9 cellular contexts compared by ENCODE assay signal in genomic region chr4:107519057-107519456, GRCh38.
DNase-seq lines count a peak whose midpoint lies in the region; ATAC-seq and TF ChIP-seq lines count a peak whose summit lies in the region.
"Had no signal": no experiment of that assay in that cellular context is flagged by ENCODE, and none has a peak within 500 bp of the region (broad histone marks: within the 10 kb centered on the region; RNA-seq: fewer than 3 reads in every experiment).

No MANE protein-coding gene starts in this region.

- intact Hi-C loops in Right ventricle myocardium inferior (cut with DNase I) = no loop called here

- H3K27me3 ChIP-seq in cardiac muscle cell = no peaks in the 10 kb centered on the region
- no peaks in the 10 kb centered on the region for H3K27me3 ChIP-seq in RWPE2 (ENCODE audit: insufficient read depth, poor library complexity, severe bottlenecking)

- no peak for ATAC-seq in Right ventricle myocardium inferior
- ATAC-seq in RWPE2 (ENCODE audit: low read depth) = 0 out of 3 replicates have a peak, but pooled peaks have one; percentile 33

- peak; percentile 22 to 52 for DNase-seq in cardiac muscle cell (ENCODE audit: low read depth in 1 of 2, low spot score in 1 of 2)
- no peak for DNase-seq in Right ventricle myocardium inferior (ENCODE audit: missing footprints)
- no peak for DNase-seq in RWPE2 (ENCODE audit: low spot score)
- peak; percentile 2 for DNase-seq in glomerular endothelial cell (ENCODE audit: extremely low read depth, low read depth, low spot score)
- DNase-seq in hepatic stellate cell (ENCODE audit: low spot score) = no peak
- DNase-seq in middle frontal gyrus (ENCODE audit: extremely low spot score, low spot score) = no peak
- DNase-seq in NCI-H2107 (lab: John Stamatoyannopoulos, UW) = no peak
- DNase-seq in SK-N-DZ (ENCODE audit: low spot score) = no peak

- H3K36me3 ChIP-seq in cardiac muscle cell (no peaks in the 10 kb centered on the region), RWPE2 (ENCODE audit: low read depth) (no peaks in the 10 kb centered on the region)

- no peaks in the 10 kb centered on the region for H3K4me1 ChIP-seq in cardiac muscle cell (ENCODE audit: low read depth)
- H3K4me1 ChIP-seq in RWPE2 (ENCODE audit: insufficient read depth, poor library complexity, severe bottlenecking) = no peaks in the 10 kb centered on the region

- H3K9me3 ChIP-seq in cardiac muscle cell (ENCODE audit: low read depth) (no peaks in the 10 kb centered on the region), RWPE2 (ENCODE audit: severe bottlenecking) (no peaks in the 10 kb centered on the region)

- H3K27ac ChIP-seq in cardiac muscle cell = no peak overlapping the region
- no peak overlapping the region for H3K27ac ChIP-seq in RWPE2 (ENCODE audit: poor library complexity, severe bottlenecking)
- H3K27ac ChIP-seq: epithelial cell of prostate had no signal

- peak; percentile 46 for TF ChIP-seq CTCF in cardiac muscle cell (IDR thresholded peaks at IDR 0.05; ENCODE audit: low read depth, low read length)
- TF ChIP-seq CTCF in RWPE2 (IDR thresholded peaks at IDR 0.05; ENCODE audit: poor library complexity, severe bottlenecking) = peak; percentile 51

- H3K4me3 ChIP-seq in cardiac muscle cell (no peak overlapping the region), RWPE2 (ENCODE audit: severe bottlenecking) (no peak overlapping the region)

Comparison
In these comparisons a context has a peak if more than half of its experiments do, and no peak if none do; other contexts are left out.
1. DNase-seq: peak in cardiac muscle cell (2 of 2) and glomerular endothelial cell (single experiment); none in Right ventricle myocardium inferior (single experiment), RWPE2 (single experiment), hepatic stellate cell (single experiment), middle frontal gyrus (single experiment), NCI-H2107 (single experiment) and SK-N-DZ (single experiment).